In the genomic region with DNA sequence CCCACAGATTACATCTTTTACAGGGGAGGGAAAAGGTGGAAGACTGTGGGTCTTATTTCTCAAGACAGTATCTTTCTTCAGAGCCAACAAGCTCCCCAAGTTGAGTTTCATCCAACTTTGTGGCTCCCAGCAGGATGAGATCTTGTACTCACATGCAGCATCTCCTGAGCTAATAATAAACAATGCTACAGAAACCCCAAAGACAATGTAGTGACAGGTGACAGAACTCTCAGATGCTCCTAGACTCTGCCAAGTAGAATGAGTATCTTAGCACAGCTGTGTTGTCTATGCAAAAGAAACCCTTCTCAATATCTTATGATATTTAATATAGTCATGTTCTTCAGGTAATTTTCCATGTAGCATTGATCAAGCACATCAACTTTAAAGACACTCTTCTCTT, we compare ENCODE assay signal across 33 cellular contexts.
"Had no signal": no experiment of that assay in that cellular context is flagged by ENCODE, and none has a peak within 500 bp of the region (broad histone marks: within the 10 kb centered on the region; RNA-seq: fewer than 3 reads in every experiment).

No MANE protein-coding gene starts in this region.

- H3K27ac ChIP-seq: adrenal gland, body of pancreas, brain microvascular endothelial cell, breast epithelium, VCaP had no signal

- FAIRE-seq: astrocyte, TTC549 had no signal

- ATAC-seq: activated CD8-positive, alpha-beta T cell treated with anti-CD3 and anti-CD28 coated beads for 36 hours; activated naive CD4-positive, alpha-beta T cell treated with anti-CD3 and anti-CD28 coated beads, Interleukin-2, amount 50 U/mL, for 72 hours; activated T-cell treated with anti-CD3 and anti-CD28 coated beads, Interleukin-2, amount 50 U/mL, for 4 hours; activated T-cell treated with anti-CD3 and anti-CD28 coated beads, Interleukin-2, amount 50 U/mL, for 72 hours; activated T-helper 17 cell treated with anti-CD3 and anti-CD28 coated beads, Interleukin-2, amount 50 U/mL, for 72 hours; body of pancreas; T-helper 17 cell had no signal

- DNase-seq: activated B cell treated with CpG ODN at 0.5 μM for 24 hours; activated CD4-positive, alpha-beta memory T cell treated with anti-CD3 and anti-CD28 coated beads for 36 hours; activated CD4-positive, alpha-beta T cell treated with anti-CD3 and anti-CD28 coated beads for 4 hours; activated CD4-positive, alpha-beta T cell treated with anti-CD3 and anti-CD28 coated beads, Interleukin-2, amount 10 ng/mL, durations not matched to agents 24 days and 14 days; activated CD4-positive, alpha-beta T cell treated with anti-CD3 and anti-CD28 coated beads, Interleukin-2, amount 50 U/mL, for 1 hour; activated CD4-positive, alpha-beta T cell treated with anti-CD3 and anti-CD28 coated beads, Interleukin-2, amount 50 U/mL, for 4 hours; activated CD4-positive, CD25-positive, alpha-beta regulatory T cell treated with anti-CD3 and anti-CD28 coated beads, Interleukin-2, amount 50 U/mL, for 72 hours; activated CD8-positive, alpha-beta memory T cell treated with anti-CD3 and anti-CD28 coated beads, Interleukin-2, amount 50 U/mL, for 4 hours; activated CD8-positive, alpha-beta T cell treated with anti-CD3 and anti-CD28 coated beads for 36 hours; activated effector memory CD4-positive, alpha-beta T cell treated with anti-CD3 and anti-CD28 coated beads, Interleukin-2, amount 50 U/mL, for 16 hours; activated gamma-delta T cell treated with Interleukin-2 at 50 U/mL for 16 hours; activated naive CD4-positive, alpha-beta T cell; activated naive CD4-positive, alpha-beta T cell treated with anti-CD3 and anti-CD28 coated beads for 36 hours; activated naive CD4-positive, alpha-beta T cell treated with anti-CD3 and anti-CD28 coated beads, Interleukin-2, amount 50 U/mL, for 16 hours; activated naive CD8-positive, alpha-beta T cell treated with anti-CD3 and anti-CD28 coated beads for 36 hours; activated T-cell treated with anti-CD3 and anti-CD28 coated beads for 4 hours; activated T-cell treated with anti-CD3 and anti-CD28 coated beads, Interleukin-2, amount 50 U/mL, for 1 hour; activated T-cell treated with anti-CD3 and anti-CD28 coated beads, Interleukin-2, amount 50 U/mL, for 4 hours; activated T-cell treated with anti-CD3 and anti-CD28 coated beads, Interleukin-2, amount 50 U/mL, for 72 hours; adrenal gland; amniotic stem cell; aorta; body of pancreas; brain microvascular endothelial cell; central memory CD4-positive, alpha-beta T cell; T-helper 17 cell; T1000 had no signal

- H3K4me3 ChIP-seq: adrenal gland, body of pancreas, breast epithelium had no signal

- H3K27me3 ChIP-seq: adrenal gland, body of pancreas, brain microvascular endothelial cell, breast epithelium had no signal

- H3K9me3 ChIP-seq: adrenal gland, body of pancreas, breast epithelium had no signal

- H3K4me1 ChIP-seq: adrenal gland, body of pancreas, breast epithelium had no signal

- H3K36me3 ChIP-seq: adrenal gland, brain microvascular endothelial cell, breast epithelium had no signal
